Comparison of ENCODE assay signal across 12 cellular contexts in the genomic region with DNA sequence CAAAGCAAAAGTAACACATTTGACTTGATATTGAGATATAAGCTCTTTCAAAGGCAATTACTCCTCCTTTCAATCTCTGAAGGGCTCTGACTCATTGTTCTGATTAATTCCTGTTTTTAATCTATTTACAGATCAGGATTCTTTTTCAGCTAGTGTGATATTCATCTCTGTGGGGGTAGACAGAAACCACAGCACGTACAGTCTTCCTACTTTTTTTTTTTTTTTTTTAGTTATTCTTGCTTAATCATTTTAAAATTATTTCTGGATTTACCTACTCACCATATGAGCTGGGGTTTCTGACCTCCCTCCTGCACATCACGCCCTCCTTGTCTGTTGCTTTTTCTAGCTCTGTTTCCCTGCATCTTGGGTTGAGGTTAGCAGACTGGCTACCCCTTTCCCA. TPM values are rescaled to one million over a fixed set of nuclear protein-coding genes. Genes with fewer than 3 reads are reported as not detected.
DNase-seq lines count a peak whose midpoint lies in the region; TF ChIP-seq lines count a peak whose summit lies in the region.
"Had no signal": no experiment of that assay in that cellular context is flagged by ENCODE, and none has a peak within 500 bp of the region (broad histone marks: within the 10 kb centered on the region; RNA-seq: fewer than 3 reads in every experiment).

No MANE protein-coding gene starts in this region.

- H3K27ac ChIP-seq in C4-2B, result peak overlapping the region; percentile 72; the same call in 1 of the 2 replicates
- peak overlapping the region; percentile 86 for H3K27ac ChIP-seq in VCaP

- H3K9me3 Mint-ChIP-seq in glutamatergic neuron (ENCODE audit: unreplicated experiment), result peaks cover 1% of the 10 kb centered on the region
- H3K9me3 Mint-ChIP-seq in activated T-cell treated with anti-CD3 and anti-CD28 coated beads, Interleukin-2, amount 50 U/mL, for 24 hours, result peaks cover 4% of the 10 kb centered on the region

- TF ChIP-seq CTCF in C4-2B (conservative IDR thresholded peaks at IDR 0.05) (no peak), VCaP (conservative IDR thresholded peaks at IDR 0.05) (no peak), glutamatergic neuron (IDR thresholded peaks at IDR 0.05; ENCODE audit: partially characterized antibody, unreplicated experiment) (no peak), retinal pigment epithelial cell (conservative IDR thresholded peaks at IDR 0.05; ENCODE audit: low read depth, low read length) (no peak)

- H3K4me1 Mint-ChIP-seq in glutamatergic neuron (ENCODE audit: low read depth, unreplicated experiment), result no peaks in the 10 kb centered on the region
- no peaks in the 10 kb centered on the region for H3K4me1 Mint-ChIP-seq in activated T-cell treated with anti-CD3 and anti-CD28 coated beads, Interleukin-2, amount 50 U/mL, for 24 hours (ENCODE audit: low read depth)

- peak overlapping the region; percentile 46 for H3K4me3 ChIP-seq in retinal pigment epithelial cell (ENCODE audit: low read length)

- peaks cover 4% of the 10 kb centered on the region for H3K27me3 Mint-ChIP-seq in glutamatergic neuron (ENCODE audit: unreplicated experiment)
- H3K27me3 Mint-ChIP-seq in activated T-cell treated with anti-CD3 and anti-CD28 coated beads, Interleukin-2, amount 50 U/mL, for 24 hours, result peaks cover 30% of the 10 kb centered on the region

- no peak overlapping the region for H3K27ac Mint-ChIP-seq in glutamatergic neuron (ENCODE audit: unreplicated experiment)
- H3K27ac Mint-ChIP-seq in activated T-cell treated with anti-CD3 and anti-CD28 coated beads, Interleukin-2, amount 50 U/mL, for 24 hours, result no peak overlapping the region

- H3K36me3 Mint-ChIP-seq in glutamatergic neuron (ENCODE audit: unreplicated experiment), result no peaks in the 10 kb centered on the region
- H3K36me3 Mint-ChIP-seq in activated T-cell treated with anti-CD3 and anti-CD28 coated beads, Interleukin-2, amount 50 U/mL, for 24 hours (ENCODE audit: low read depth), result no peaks in the 10 kb centered on the region

- peak overlapping the region; percentile 84 for H3K4me3 Mint-ChIP-seq in glutamatergic neuron (ENCODE audit: unreplicated experiment)
- H3K4me3 Mint-ChIP-seq in activated T-cell treated with anti-CD3 and anti-CD28 coated beads, Interleukin-2, amount 50 U/mL, for 24 hours, result no peak overlapping the region
- H3K4me3 Mint-ChIP-seq: activated T-cell treated with anti-CD3 and anti-CD28 coated beads, Interleukin-2, amount 50 U/mL, for 4 hours had no signal

- DNase-seq in glutamatergic neuron (no peak), retinal pigment epithelial cell (ENCODE audit: low read depth) (no peak), GM19238 (ENCODE audit: insufficient read length, low spot score) (no peak), germinal center (ENCODE audit: low spot score) (no peak), SKM-1 treated with dmso at 0.1 percent for 144 hours (lab: John Stamatoyannopoulos, UW; ENCODE audit: unreplicated experiment) (no peak)
- no peak for DNase-seq in activated T-cell treated with anti-CD3 and anti-CD28 coated beads, Interleukin-2, amount 50 U/mL, for 24 hours
- DNase-seq: activated T-cell treated with anti-CD3 and anti-CD28 coated beads, Interleukin-2, amount 50 U/mL, for 4 hours; midbrain; stimulated activated naive CD4-positive, alpha-beta T cell treated with Interleukin-2 at 50 U/mL for 16 hours had no signal

RNA-seq across cellular contexts. Expression of gene CNTN3, which starts 1.4 kb away (rescaled TPM):
- total RNA-seq in glutamatergic neuron (ENCODE audit: unreplicated experiment), result 2.2 TPM
- total RNA-seq: activated T-cell treated with anti-CD3 and anti-CD28 coated beads, Interleukin-2, amount 50 U/mL, for 4 hours; glomerular endothelial cell had no signal
